10 cellular contexts compared by ENCODE assay signal in the genomic region with DNA sequence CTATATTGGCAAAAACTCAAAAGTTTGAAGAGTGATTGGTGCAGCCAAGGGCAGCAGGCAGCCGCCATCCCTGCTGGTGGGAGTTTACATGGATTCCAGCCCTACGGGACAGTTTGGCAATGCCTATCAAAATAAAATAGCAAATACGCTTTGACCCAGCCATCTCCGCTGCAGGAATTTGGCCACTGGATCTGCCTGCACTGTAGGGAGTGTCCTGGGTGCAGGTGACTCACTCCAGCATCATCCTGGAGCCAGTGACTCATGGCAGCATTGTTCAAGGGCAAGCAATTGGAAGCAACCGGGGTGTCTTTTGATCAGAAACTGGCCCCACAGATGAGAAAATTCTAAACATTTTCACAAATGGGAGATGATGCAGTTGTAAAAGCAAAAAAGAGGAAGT. TPM values are rescaled to one million over a fixed set of nuclear protein-coding genes. Genes with fewer than 3 reads are reported as not detected.
A peak's percentile ranks its signal among the peaks of the same experiment; 100 is the strongest.
DNase-seq lines count a peak whose midpoint lies in the region; ATAC-seq, FAIRE-seq and TF ChIP-seq lines count a peak whose summit lies in the region.
"Had no signal": no experiment of that assay in that cellular context is flagged by ENCODE, and none has a peak within 500 bp of the region (broad histone marks: within the 10 kb centered on the region; RNA-seq: fewer than 3 reads in every experiment).

No MANE protein-coding gene starts in this region.

- 6 to 50% (median 32%) methylated on average over 5 of the region's 5 CpGs for WGBS in small intestine, 3 donors

- H3K27me3 ChIP-seq in RWPE2 (ENCODE audit: insufficient read depth, poor library complexity, severe bottlenecking) (no peaks in the 10 kb centered on the region), small intestine (ENCODE audit: control insufficient read depth in 2 of 2, insufficient read depth in 2 of 2, low read length in 2 of 2) (no peaks in the 10 kb centered on the region)
- H3K27me3 ChIP-seq: right atrium auricular region had no signal

- FAIRE-seq in small intestine (lab: Jason Lieb, UNC): no peak

- H3K9me3 ChIP-seq in RWPE2 (ENCODE audit: severe bottlenecking): no peaks in the 10 kb centered on the region
- H3K9me3 ChIP-seq in small intestine (ENCODE audit: control insufficient read depth, low read depth): no peaks in the 10 kb centered on the region

- peaks cover 24% of the 10 kb centered on the region for H3K4me1 ChIP-seq in RWPE2 (ENCODE audit: insufficient read depth, poor library complexity, severe bottlenecking)
- peaks cover 0 to 6% of the 10 kb centered on the region in 2 donors for H3K4me1 ChIP-seq in small intestine (ENCODE audit: control insufficient read depth in 2 of 2, insufficient read depth in 1 of 2, low read depth in 1 of 2, low read length in 1 of 2)
- H3K4me1 ChIP-seq: right atrium auricular region had no signal

- H3K27ac ChIP-seq in RWPE2 (ENCODE audit: poor library complexity, severe bottlenecking): peak overlapping the region; percentile 93
- peak overlapping the region; percentile 83 to 91 for H3K27ac ChIP-seq in small intestine (ENCODE audit: low read depth in 1 of 2, low read length in 1 of 2)
- H3K27ac ChIP-seq: 22Rv1, right atrium auricular region had no signal

- TF ChIP-seq CTCF in RWPE2 (IDR thresholded peaks at IDR 0.05; ENCODE audit: poor library complexity, severe bottlenecking): no peak
- TF ChIP-seq CTCF in fibroblast of pulmonary artery (IDR thresholded peaks at IDR 0.05; ENCODE audit: low read length, missing control alignments): no peak

- DNase-seq in DMS 273 (lab: John Stamatoyannopoulos, UW; ENCODE audit: unreplicated experiment) (peak; percentile 9), DMS 273 treated with DMSO at 0.1 percent for 48 hours (lab: John Stamatoyannopoulos, UW) (no peak), RWPE2 (ENCODE audit: low spot score) (peak; percentile 94), fibroblast of pulmonary artery (ENCODE audit: low read depth) (peak; percentile 93), small intestine (peak; percentile 95), cerebellar cortex (ENCODE audit: low spot score) (no peak)
- DNase-seq in stimulated activated CD4-positive, alpha-beta T cell treated with anti-CD3 and anti-CD28 coated beads, Interleukin-4, amount 100 ng/mL, for 4 hours: no peak

- H3K36me3 ChIP-seq in RWPE2 (ENCODE audit: low read depth) (no peaks in the 10 kb centered on the region), small intestine (ENCODE audit: control insufficient read depth in 2 of 2, insufficient read depth in 2 of 2, low read length in 2 of 2) (peaks cover 0 to 3% of the 10 kb centered on the region in 2 donors)
- H3K36me3 ChIP-seq: right atrium auricular region had no signal

- peak; percentile 99 for ATAC-seq in RWPE2 (ENCODE audit: low read depth)
- ATAC-seq in GM18867 (IDR thresholded peaks at IDR 0.05; ENCODE audit: unreplicated experiment): no peak

- H3K4me3 ChIP-seq in RWPE2 (ENCODE audit: severe bottlenecking) (no peak overlapping the region), fibroblast of pulmonary artery (replicated peaks; ENCODE audit: low read depth, low read length) (no peak overlapping the region), small intestine (ENCODE audit: low read depth in 1 of 2, low read length in 2 of 2) (peak overlapping the region in 1 of 2 donors; percentile 14)
- H3K4me3 ChIP-seq: right atrium auricular region had no signal

RNA-seq across cellular contexts. Expression of a gene that starts 24.6 kb away (rescaled TPM):
- polyA plus RNA-seq in small intestine: 10 to 100 TPM; 15.6 to 73.4 (median 47.3) TPM

RNA-seq across cellular contexts. Expression of a gene that starts 44.0 kb away (rescaled TPM):
- polyA plus RNA-seq in small intestine: not detected

Comparison
In these comparisons a context has a peak if more than half of its experiments do, and no peak if none do; other contexts are left out.
1. DNase-seq: peak in DMS 273 (single experiment), RWPE2 (single experiment), fibroblast of pulmonary artery (single experiment) and small intestine (single experiment); none in DMS 273 treated with DMSO at 0.1 percent for 48 hours (single experiment), cerebellar cortex (single experiment) and stimulated activated CD4-positive, alpha-beta T cell treated with anti-CD3 and anti-CD28 coated beads, Interleukin-4, amount 100 ng/mL, for 4 hours (0 of 2).